Comparison of ENCODE assay signal across 1 cellular context in genomic region chr1:113759341-113760101, GRCh38.
TF ChIP-seq lines count a peak whose summit lies in the region.

Gene PHTF1, minus strand, starts transcription at chr1:113759486. Its CDS starts 783 bp downstream, at chr1:113758703.

TF ChIP-seq in GM23338, 12 proteins besides CTCF, POLR2A, EP300 and RAD21 (continued from another document):
- no peak for TF ChIP-seq REST (IDR thresholded peaks at IDR 0.05; ENCODE audit: unreplicated experiment)
- peak; percentile 77 for TF ChIP-seq POLR2AphosphoS5 (IDR thresholded peaks at IDR 0.05; ENCODE audit: low read depth)
- no peak for TF ChIP-seq STAT1 (IDR thresholded peaks at IDR 0.05; ENCODE audit: unreplicated experiment)
TF ChIP-seq in GM23338: peak in this region for 2.
